ENCODE assay signal across 8 cellular contexts in genomic region chr15:49169880-49170597, GRCh38. TPM values are rescaled to one million over a fixed set of nuclear protein-coding genes. Genes with fewer than 3 reads are reported as not detected.
DNase-seq lines count a peak whose midpoint lies in the region; ATAC-seq and TF ChIP-seq lines count a peak whose summit lies in the region.

Gene GALK2 (plus strand): TSS chr15:49170247. CDS start chr15:49170323, 76 bp downstream.

- CTCF ChIA-PET in GM10248 (lab: Yijun Ruan, JAX): interaction anchor here (0.9 to 1.4 kb wide), 6 partner anchors 9 to 978 kb away, joined by 3 to 5 read pairs (median 3); partner anchors contain the start of gene COPS2

- peak within 1 kb of the TSS; percentile 55 for H3K9ac ChIP-seq in SU-DHL-6 (ENCODE audit: low read length)
- no peak within 1 kb of the TSS for H3K9ac ChIP-seq in parathyroid adenoma

- intact Hi-C loops in Right ventricle myocardium superior (cut with DNase I): no loop called here

- H3K79me2 ChIP-seq in SU-DHL-6 (ENCODE audit: insufficient read depth, low read length) (peaks cover 15% of the 10 kb centered on the region), parathyroid adenoma (peaks cover 3% of the 10 kb centered on the region)

- H3K4me2 ChIP-seq in SU-DHL-6 (ENCODE audit: low read depth, low read length, poor library complexity, severe bottlenecking): peak within 1 kb of the TSS; percentile 90
- H3K4me2 ChIP-seq in parathyroid adenoma (ENCODE audit: low read length): peak within 1 kb of the TSS; percentile 61

- no peaks in the 10 kb centered on the region for H3K36me3 ChIP-seq in SU-DHL-6 (ENCODE audit: low read length)
- H3K36me3 ChIP-seq in parathyroid adenoma (ENCODE audit: control insufficient read depth, insufficient read depth, low read length): no peaks in the 10 kb centered on the region
- no peaks in the 10 kb centered on the region for H3K36me3 ChIP-seq in tibial nerve

- H3K9me2 ChIP-seq in SU-DHL-6 (replicated peaks; ENCODE audit: insufficient read depth, low read length): no peaks in the 10 kb centered on the region

- H3K4me3 ChIP-seq in SU-DHL-6 (ENCODE audit: insufficient read depth, low read length, poor library complexity, severe bottlenecking): peak within 1 kb of the TSS; percentile 62
- H3K4me3 ChIP-seq in parathyroid adenoma (ENCODE audit: low read depth, low read length): peak within 1 kb of the TSS; percentile 58
- peak within 1 kb of the TSS; percentile 50 to 80 (median 64) for H3K4me3 ChIP-seq in tibial nerve

- peak; percentile 33 to 94 for TF ChIP-seq EP300 in tibial nerve (IDR thresholded peaks at IDR 0.05)

- H3K27me3 ChIP-seq in SU-DHL-6 (ENCODE audit: low read length) (no peaks in the 10 kb centered on the region), parathyroid adenoma (ENCODE audit: control insufficient read depth, insufficient read depth, low read length) (no peaks in the 10 kb centered on the region), tibial nerve (no peaks in the 10 kb centered on the region)

- DNase-seq in GM10248 (ENCODE audit: extremely low spot score): peak; percentile 77
- peak; percentile 75 for DNase-seq in NCI-H1105 (lab: John Stamatoyannopoulos, UW)
- peak; percentile 54 for DNase-seq in activated naive CD8-positive, alpha-beta T cell treated with anti-CD3 and anti-CD28 coated beads, Interleukin-2, amount 50 U/mL, for 16 hours (ENCODE audit: low read depth, low spot score)
- DNase-seq in Right ventricle myocardium superior: peak; percentile 89
- peak; percentile 74 to 78 for DNase-seq in tibial nerve (ENCODE audit: low spot score in 2 of 2)

- WGBS in tibial nerve, 2 donors: 5 to 6% methylated on average over 29 to 30 of the region's 30 CpGs

- H3K27ac ChIP-seq in SU-DHL-6 (ENCODE audit: low read depth, low read length) (0 out of 2 replicates have a peak within 1 kb of the TSS, but pooled peaks have one; percentile 12), parathyroid adenoma (peak within 1 kb of the TSS; percentile 64), tibial nerve (peak within 1 kb of the TSS; percentile 83 to 98 (median 92))

- POLR2A ChIA-PET in GM10248 (lab: Yijun Ruan, JAX): interaction anchor here (0.6 to 1.2 kb wide), 4 partner anchors 11 to 55 kb away, joined by 3 to 10 read pairs (median 4); partner anchors contain the start of gene COPS2

- H3K9me3 ChIP-seq in SU-DHL-6 (ENCODE audit: insufficient read depth, low read length) (no peaks in the 10 kb centered on the region), parathyroid adenoma (ENCODE audit: control insufficient read depth, low read length) (no peaks in the 10 kb centered on the region), tibial nerve (no peaks in the 10 kb centered on the region)

- H3K4me1 ChIP-seq in parathyroid adenoma (no peaks in the 10 kb centered on the region), tibial nerve (peaks cover 0 to 37% (median 9%) of the 10 kb centered on the region in 4 donors)

- peak; percentile 39 to 80 for TF ChIP-seq POLR2A in tibial nerve (IDR thresholded peaks at IDR 0.05)

- no peak for TF ChIP-seq CTCF in GM10248 (IDR thresholded peaks at IDR 0.05; ENCODE audit: control extremely low read depth, extremely low read depth, low read depth, missing control alignments)
- TF ChIP-seq CTCF in SU-DHL-6 (IDR thresholded peaks at IDR 0.05; ENCODE audit: insufficient read depth, low read length, poor library complexity, severe bottlenecking): no peak
- no peak for TF ChIP-seq CTCF in parathyroid adenoma (IDR thresholded peaks at IDR 0.05)
- TF ChIP-seq CTCF in tibial nerve (IDR thresholded peaks at IDR 0.05): no peak

- H4K20me1 ChIP-seq in SU-DHL-6 (ENCODE audit: low read depth, low read length): no peaks in the 10 kb centered on the region

- ATAC-seq in HG02610 (IDR thresholded peaks at IDR 0.05; ENCODE audit: unreplicated experiment) (peak; percentile 97), Right ventricle myocardium superior (ENCODE audit: poor library complexity) (peak; percentile 99)

- no peaks in the 10 kb centered on the region for H3F3A ChIP-seq in SU-DHL-6 (ENCODE audit: insufficient read depth)

- H2AFZ ChIP-seq in SU-DHL-6 (ENCODE audit: low read depth, low read length, severe bottlenecking) (peak within 1 kb of the TSS; percentile 33), parathyroid adenoma (peak within 1 kb of the TSS; percentile 89)

RNA-seq across cellular contexts. Expression of gene GALK2, which starts in this region (rescaled TPM):
- total RNA-seq in Right ventricle myocardium superior (31.5 TPM), tibial nerve (10 to 100 TPM; 34.5 to 56.6 (median 47.4) TPM)

Comparison
In these comparisons a context has a peak if more than half of its experiments do, and no peak if none do; other contexts are left out.
1. Peak in every context shown above with its lines: DNase-seq, ATAC-seq, H3K4me3 ChIP-seq and H3K27ac ChIP-seq.
2. H3K27ac ChIP-seq: peak in every context shown above with its lines; median percentile 92 in tibial nerve; 64 in parathyroid adenoma; 12 in SU-DHL-6.